22 cellular contexts compared by ENCODE assay signal in genomic region chr1:189315035-189315927, GRCh38.
"Had no signal": no experiment of that assay in that cellular context is flagged by ENCODE, and none has a peak within 500 bp of the region (broad histone marks: within the 10 kb centered on the region; RNA-seq: fewer than 3 reads in every experiment).

No MANE protein-coding gene starts in this region.

- ATAC-seq: activated CD4-positive, CD25-positive, alpha-beta regulatory T cell treated with anti-CD3 and anti-CD28 coated beads, Interleukin-2, amount 50 U/mL, for 24 hours; activated CD8-positive, alpha-beta T cell treated with anti-CD3 and anti-CD28 coated beads for 36 hours; T-helper 17 cell had no signal

- H3K4me3 ChIP-seq: adrenal gland, Peyer's patch, SJCRH30 had no signal

- H3K27me3 ChIP-seq: adrenal gland, Peyer's patch, SJCRH30 had no signal

- DNase-seq: activated CD4-positive, alpha-beta T cell treated with anti-CD3 and anti-CD28 coated beads for 4 hours; activated CD8-positive, alpha-beta memory T cell treated with anti-CD3 and anti-CD28 coated beads, Interleukin-2, amount 50 U/mL, for 4 hours; activated CD8-positive, alpha-beta T cell treated with anti-CD3 and anti-CD28 coated beads for 36 hours; activated naive CD4-positive, alpha-beta T cell treated with anti-CD3 and anti-CD28 coated beads, Interleukin-2, amount 50 U/mL, for 16 hours; activated naive CD8-positive, alpha-beta T cell treated with anti-CD3 and anti-CD28 coated beads, Interleukin-2, amount 10 ng/mL, durations not matched to agents 7 days and 5 days; activated T-cell treated with anti-CD3 and anti-CD28 coated beads, Interleukin-2, amount 50 U/mL, for 1 hour; adrenal gland; anterior cingulate cortex; MM.1S; NCI-H1105; NCI-H1436; NCI-H187; NCI-H2081; NCI-H446; NCI-H524; Peyer's patch; Right ventricle myocardium superior; SJCRH30; T-helper 17 cell; T-helper 9 cell had no signal

- H3K36me3 ChIP-seq: adrenal gland, Peyer's patch, SJCRH30 had no signal

- H3K9me3 ChIP-seq: adrenal gland, Peyer's patch, SJCRH30 had no signal

- H3K4me1 ChIP-seq: adrenal gland, Peyer's patch, SJCRH30 had no signal

- H3K27ac ChIP-seq: adrenal gland, Peyer's patch, RWPE1, SJCRH30 had no signal
